8 cellular contexts compared by ENCODE assay signal in genomic region chr11:12802418-12803085, GRCh38.
DNase-seq lines count a peak whose midpoint lies in the region; FAIRE-seq and TF ChIP-seq lines count a peak whose summit lies in the region.

No MANE protein-coding gene starts in this region.

- peak; percentile 28 for DNase-seq in Ammon's horn (ENCODE audit: low spot score)
- DNase-seq in NCI-H1105 (lab: John Stamatoyannopoulos, UW) = peak; percentile 99
- peak; percentile 97 for DNase-seq in amniotic epithelial cell (ENCODE audit: low read depth)
- DNase-seq in kidney = peak; percentile 93
- no peak for DNase-seq in type B pancreatic cell (ENCODE audit: extremely low spot score, unreplicated experiment)
- DNase-seq in MV-4-11 (lab: John Stamatoyannopoulos, UW) = no peak
- no peak for DNase-seq in SJCRH30
- DNase-seq in GDM1 (lab: John Stamatoyannopoulos, UW) = no peak

- H3K4me3 ChIP-seq in kidney (ENCODE audit: low read length in 2 of 2) (no peak overlapping the region), SJCRH30 (no peak overlapping the region)

- H3K27me3 Mint-ChIP-seq in type B pancreatic cell = no peaks in the 10 kb centered on the region

- no peak overlapping the region for H3K9ac ChIP-seq in kidney (ENCODE audit: low read length in 2 of 2)

- H3K36me3 ChIP-seq in kidney (ENCODE audit: control insufficient read depth in 1 of 2, insufficient read depth in 2 of 2, low read length in 2 of 2) = no peaks in the 10 kb centered on the region
- H3K36me3 ChIP-seq in SJCRH30 = no peaks in the 10 kb centered on the region

- H3K27ac ChIP-seq in kidney (ENCODE audit: low read depth in 2 of 2, low read length in 2 of 2) (peak overlapping the region; percentile 75 to 82), SJCRH30 (no peak overlapping the region)

- H3K9me3 ChIP-seq in kidney (ENCODE audit: control insufficient read depth in 1 of 2, low read length in 2 of 2) = no peaks in the 10 kb centered on the region
- no peaks in the 10 kb centered on the region for H3K9me3 ChIP-seq in SJCRH30 (replicated peaks)

- peak; percentile 19 for FAIRE-seq in kidney (lab: Jason Lieb, UNC)

- H3K4me1 ChIP-seq in kidney (ENCODE audit: control insufficient read depth in 1 of 2, insufficient read depth in 1 of 2, low read depth in 1 of 2, low read length in 2 of 2) (peaks cover 21 to 50% of the 10 kb centered on the region in 2 donors), SJCRH30 (peaks cover 11% of the 10 kb centered on the region)

- intact Hi-C loops in kidney (cut with DNase I) = no loop called here

- TF ChIP-seq CTCF in kidney (IDR thresholded peaks at IDR 0.05; ENCODE audit: borderline replicate concordance, extremely low read depth, insufficient read depth) (no peak), type B pancreatic cell (conservative IDR thresholded peaks at IDR 0.05) (no peak)

- no peaks in the 10 kb centered on the region for H3K9me3 Mint-ChIP-seq in type B pancreatic cell

- no peaks in the 10 kb centered on the region for H3K27me3 ChIP-seq in SJCRH30

- H3K36me3 Mint-ChIP-seq in type B pancreatic cell = peaks cover 20% of the 10 kb centered on the region

- H3K27ac Mint-ChIP-seq in type B pancreatic cell = peak overlapping the region; percentile 99

- H3K4me3 Mint-ChIP-seq in type B pancreatic cell = peak overlapping the region; percentile 73

- H3K4me1 Mint-ChIP-seq in type B pancreatic cell (ENCODE audit: unreplicated experiment) = peaks cover 87% of the 10 kb centered on the region

Comparison
In these comparisons a context has a peak if more than half of its experiments do, and no peak if none do; other contexts are left out.
1. DNase-seq: peak in Ammon's horn (single experiment), NCI-H1105 (single experiment), amniotic epithelial cell (single experiment) and kidney (single experiment); none in type B pancreatic cell (single experiment), MV-4-11 (single experiment), SJCRH30 (0 of 2) and GDM1 (single experiment).